ENCODE assay signal across 1 cellular context in the genomic region with DNA sequence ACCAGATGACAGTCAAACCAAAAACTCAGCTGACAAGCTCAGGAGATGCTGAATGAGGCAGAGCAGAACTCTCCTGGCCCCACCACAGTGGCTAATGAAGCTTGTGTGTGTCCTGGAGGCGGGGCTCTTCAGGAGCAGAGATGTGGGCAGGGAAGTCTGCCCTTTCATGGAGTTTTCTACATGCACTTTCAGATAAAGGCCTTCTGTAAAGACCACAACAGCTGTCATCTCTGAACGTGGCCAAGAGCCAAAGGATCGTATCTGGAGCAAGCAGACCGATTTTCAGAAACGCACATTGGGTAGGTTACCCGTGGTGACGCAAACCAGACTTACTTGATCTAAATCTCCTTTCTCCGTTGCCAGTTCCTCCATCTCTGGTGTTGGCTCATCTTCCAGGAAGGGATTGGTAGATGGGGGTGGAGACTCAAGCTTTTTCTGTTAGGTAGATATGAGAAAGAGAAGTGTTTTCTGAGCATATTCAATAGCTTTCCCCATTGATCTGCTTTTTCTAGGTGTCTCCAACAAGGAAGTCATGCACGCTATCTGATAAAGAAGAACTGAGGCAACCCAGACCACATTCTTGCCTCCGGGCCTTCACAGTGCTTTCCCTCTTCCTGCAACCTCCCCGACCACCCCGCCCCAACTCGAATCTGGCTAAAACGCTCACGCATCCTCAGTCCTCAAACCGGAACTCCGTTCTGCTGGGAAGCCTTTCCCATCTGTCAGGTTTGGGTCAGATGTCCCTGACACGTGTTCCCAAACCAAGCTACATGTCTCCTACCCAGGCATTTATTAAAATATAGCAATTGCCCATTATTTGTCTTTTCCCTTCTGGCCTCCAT.
TF ChIP-seq lines count a peak whose summit lies in the region.

No MANE protein-coding gene starts in this region.

TF ChIP-seq in K562, 482 proteins besides CTCF, POLR2A, EP300 and RAD21 (continued from another document and continues in another):
- TF ChIP-seq HMGN3 (IDR thresholded peaks at IDR 0.05; ENCODE audit: borderline replicate concordance, extremely low read depth, insufficient read length, low read depth, low read length) (peak; percentile 87), ZNF140 (CRISPR knock-in tag; IDR thresholded peaks at IDR 0.05) (no peak), ZNF766 (CRISPR knock-in tag; conservative IDR thresholded peaks at IDR 0.05) (peak; percentile 94), TFAM (CRISPR knock-in tag; conservative IDR thresholded peaks at IDR 0.05) (no peak), ELF2 (CRISPR knock-in tag; IDR thresholded peaks at IDR 0.05) (no peak), KAT7 (CRISPR knock-in tag; IDR thresholded peaks at IDR 0.05; ENCODE audit: borderline replicate concordance) (no peak), TOE1 (IDR thresholded peaks at IDR 0.05; ENCODE audit: borderline replicate concordance) (peak; percentile 22; the same call in 1 of the 2 replicates), TOE1 (CRISPR knock-in tag; IDR thresholded peaks at IDR 0.05; ENCODE audit: borderline replicate concordance, low read depth) (no peak), KHSRP (IDR thresholded peaks at IDR 0.05) (peak; percentile 59), HDAC1 (IDR thresholded peaks at IDR 0.05) (peak in 1 of 2 experiments; percentile 58; a peak in 2 of 4 replicates), ZSCAN29 (IDR thresholded peaks at IDR 0.05) (no peak), HMG20A (CRISPR knock-in tag; conservative IDR thresholded peaks at IDR 0.05) (no peak), ZKSCAN1 (IDR thresholded peaks at IDR 0.05; ENCODE audit: low read depth, low read length) (0 out of 2 replicates have a peak, but pooled peaks have one; percentile 54), MTA3 (IDR thresholded peaks at IDR 0.05; ENCODE audit: borderline replicate concordance) (peak; percentile 80), SRSF1 (IDR thresholded peaks at IDR 0.05; ENCODE audit: low read depth, low read length) (no peak), ZNF197 (CRISPR knock-in tag; IDR thresholded peaks at IDR 0.05; ENCODE audit: low read depth) (peak; percentile 89), GTF2F1 (IDR thresholded peaks at IDR 0.05; ENCODE audit: low read depth, low read length) (no peak), GATAD2B (IDR thresholded peaks at IDR 0.05; ENCODE audit: borderline replicate concordance) (0 out of 2 replicates have a peak, but pooled peaks have one; percentile 3), ZNF324 (CRISPR knock-in tag; IDR thresholded peaks at IDR 0.05) (no peak), ZNF589 (CRISPR knock-in tag; IDR thresholded peaks at IDR 0.05; ENCODE audit: low read depth) (peak; percentile 97), BCL6 (CRISPR knock-in tag; IDR thresholded peaks at IDR 0.05) (no peak), NFIX (CRISPR knock-in tag; IDR thresholded peaks at IDR 0.05; ENCODE audit: low read depth) (0 out of 2 replicates have a peak, but pooled peaks have one; percentile 6), ZNF668 (CRISPR knock-in tag; IDR thresholded peaks at IDR 0.05) (no peak), CBX1 (IDR thresholded peaks at IDR 0.05; ENCODE audit: low read depth) (no peak), PYGO2 (tag; IDR thresholded peaks at IDR 0.05) (peak; percentile 68; the same call in 1 of the 2 replicates), CC2D1A (IDR thresholded peaks at IDR 0.05) (peak; percentile 96), RCOR1 (IDR thresholded peaks at IDR 0.05; ENCODE audit: borderline replicate concordance in 1 of 2, low read depth in 2 of 2, low read length in 2 of 2) (peak; percentile 75 to 94; a peak in 3 of 4 replicates), KDM4B (IDR thresholded peaks at IDR 0.05; ENCODE audit: borderline replicate concordance in 2 of 2, low read depth in 1 of 2) (no peak), CCNT2 (IDR thresholded peaks at IDR 0.05; ENCODE audit: borderline replicate concordance, extremely low read depth, insufficient read length, low read depth, low read length) (peak; percentile 97), ETV1 (tag; conservative IDR thresholded peaks at IDR 0.05; ENCODE audit: low read depth) (peak; percentile 28; the same call in 1 of the 2 replicates), ZNF57 (CRISPR knock-in tag; IDR thresholded peaks at IDR 0.05) (no peak), HLTF (IDR thresholded peaks at IDR 0.05) (no peak), ZNF354B (CRISPR knock-in tag; IDR thresholded peaks at IDR 0.05) (no peak), CBFB (CRISPR knock-in tag; IDR thresholded peaks at IDR 0.05) (peak; percentile 89), SP1 (CRISPR knock-in tag; IDR thresholded peaks at IDR 0.05) (peak; percentile 53)
- TF ChIP-seq, protein P1, sequence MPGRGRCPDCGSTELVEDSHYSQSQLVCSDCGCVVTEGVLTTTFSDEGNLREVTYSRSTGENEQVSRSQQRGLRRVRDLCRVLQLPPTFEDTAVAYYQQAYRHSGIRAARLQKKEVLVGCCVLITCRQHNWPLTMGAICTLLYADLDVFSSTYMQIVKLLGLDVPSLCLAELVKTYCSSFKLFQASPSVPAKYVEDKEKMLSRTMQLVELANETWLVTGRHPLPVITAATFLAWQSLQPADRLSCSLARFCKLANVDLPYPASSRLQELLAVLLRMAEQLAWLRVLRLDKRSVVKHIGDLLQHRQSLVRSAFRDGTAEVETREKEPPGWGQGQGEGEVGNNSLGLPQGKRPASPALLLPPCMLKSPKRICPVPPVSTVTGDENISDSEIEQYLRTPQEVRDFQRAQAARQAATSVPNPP (IDR thresholded peaks at IDR 0.05; ENCODE audit: borderline replicate concordance, insufficient read depth, insufficient read length) = no peak
- TF ChIP-seq, protein P2, sequence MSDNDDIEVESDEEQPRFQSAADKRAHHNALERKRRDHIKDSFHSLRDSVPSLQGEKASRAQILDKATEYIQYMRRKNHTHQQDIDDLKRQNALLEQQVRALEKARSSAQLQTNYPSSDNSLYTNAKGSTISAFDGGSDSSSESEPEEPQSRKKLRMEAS (CRISPR knock-in tag; IDR thresholded peaks at IDR 0.05) = peak; percentile 57
- TF ChIP-seq, protein P3, sequence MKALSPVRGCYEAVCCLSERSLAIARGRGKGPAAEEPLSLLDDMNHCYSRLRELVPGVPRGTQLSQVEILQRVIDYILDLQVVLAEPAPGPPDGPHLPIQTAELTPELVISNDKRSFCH (CRISPR knock-in tag; IDR thresholded peaks at IDR 0.05) = no peak
- TF ChIP-seq, protein P3 (tag; IDR thresholded peaks at IDR 0.05) = no peak
- TF ChIP-seq, protein P4, sequence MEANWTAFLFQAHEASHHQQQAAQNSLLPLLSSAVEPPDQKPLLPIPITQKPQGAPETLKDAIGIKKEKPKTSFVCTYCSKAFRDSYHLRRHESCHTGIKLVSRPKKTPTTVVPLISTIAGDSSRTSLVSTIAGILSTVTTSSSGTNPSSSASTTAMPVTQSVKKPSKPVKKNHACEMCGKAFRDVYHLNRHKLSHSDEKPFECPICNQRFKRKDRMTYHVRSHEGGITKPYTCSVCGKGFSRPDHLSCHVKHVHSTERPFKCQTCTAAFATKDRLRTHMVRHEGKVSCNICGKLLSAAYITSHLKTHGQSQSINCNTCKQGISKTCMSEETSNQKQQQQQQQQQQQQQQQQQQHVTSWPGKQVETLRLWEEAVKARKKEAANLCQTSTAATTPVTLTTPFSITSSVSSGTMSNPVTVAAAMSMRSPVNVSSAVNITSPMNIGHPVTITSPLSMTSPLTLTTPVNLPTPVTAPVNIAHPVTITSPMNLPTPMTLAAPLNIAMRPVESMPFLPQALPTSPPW (CRISPR knock-in tag; IDR thresholded peaks at IDR 0.05) = peak; percentile 74
- TF ChIP-seq, protein P5, sequence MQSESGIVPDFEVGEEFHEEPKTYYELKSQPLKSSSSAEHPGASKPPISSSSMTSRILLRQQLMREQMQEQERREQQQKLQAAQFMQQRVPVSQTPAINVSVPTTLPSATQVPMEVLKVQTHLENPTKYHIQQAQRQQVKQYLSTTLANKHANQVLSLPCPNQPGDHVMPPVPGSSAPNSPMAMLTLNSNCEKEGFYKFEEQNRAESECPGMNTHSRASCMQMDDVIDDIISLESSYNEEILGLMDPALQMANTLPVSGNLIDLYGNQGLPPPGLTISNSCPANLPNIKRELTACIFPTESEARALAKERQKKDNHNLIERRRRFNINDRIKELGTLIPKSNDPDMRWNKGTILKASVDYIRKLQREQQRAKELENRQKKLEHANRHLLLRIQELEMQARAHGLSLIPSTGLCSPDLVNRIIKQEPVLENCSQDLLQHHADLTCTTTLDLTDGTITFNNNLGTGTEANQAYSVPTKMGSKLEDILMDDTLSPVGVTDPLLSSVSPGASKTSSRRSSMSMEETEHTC (IDR thresholded peaks at IDR 0.05) = no peak
- TF ChIP-seq, protein P6, sequence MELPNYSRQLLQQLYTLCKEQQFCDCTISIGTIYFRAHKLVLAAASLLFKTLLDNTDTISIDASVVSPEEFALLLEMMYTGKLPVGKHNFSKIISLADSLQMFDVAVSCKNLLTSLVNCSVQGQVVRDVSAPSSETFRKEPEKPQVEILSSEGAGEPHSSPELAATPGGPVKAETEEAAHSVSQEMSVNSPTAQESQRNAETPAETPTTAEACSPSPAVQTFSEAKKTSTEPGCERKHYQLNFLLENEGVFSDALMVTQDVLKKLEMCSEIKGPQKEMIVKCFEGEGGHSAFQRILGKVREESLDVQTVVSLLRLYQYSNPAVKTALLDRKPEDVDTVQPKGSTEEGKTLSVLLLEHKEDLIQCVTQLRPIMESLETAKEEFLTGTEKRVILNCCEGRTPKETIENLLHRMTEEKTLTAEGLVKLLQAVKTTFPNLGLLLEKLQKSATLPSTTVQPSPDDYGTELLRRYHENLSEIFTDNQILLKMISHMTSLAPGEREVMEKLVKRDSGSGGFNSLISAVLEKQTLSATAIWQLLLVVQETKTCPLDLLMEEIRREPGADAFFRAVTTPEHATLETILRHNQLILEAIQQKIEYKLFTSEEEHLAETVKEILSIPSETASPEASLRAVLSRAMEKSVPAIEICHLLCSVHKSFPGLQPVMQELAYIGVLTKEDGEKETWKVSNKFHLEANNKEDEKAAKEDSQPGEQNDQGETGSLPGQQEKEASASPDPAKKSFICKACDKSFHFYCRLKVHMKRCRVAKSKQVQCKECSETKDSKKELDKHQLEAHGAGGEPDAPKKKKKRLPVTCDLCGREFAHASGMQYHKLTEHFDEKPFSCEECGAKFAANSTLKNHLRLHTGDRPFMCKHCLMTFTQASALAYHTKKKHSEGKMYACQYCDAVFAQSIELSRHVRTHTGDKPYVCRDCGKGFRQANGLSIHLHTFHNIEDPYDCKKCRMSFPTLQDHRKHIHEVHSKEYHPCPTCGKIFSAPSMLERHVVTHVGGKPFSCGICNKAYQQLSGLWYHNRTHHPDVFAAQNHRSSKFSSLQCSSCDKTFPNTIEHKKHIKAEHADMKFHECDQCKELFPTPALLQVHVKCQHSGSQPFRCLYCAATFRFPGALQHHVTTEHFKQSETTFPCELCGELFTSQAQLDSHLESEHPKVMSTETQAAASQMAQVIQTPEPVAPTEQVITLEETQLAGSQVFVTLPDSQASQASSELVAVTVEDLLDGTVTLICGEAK (IDR thresholded peaks at IDR 0.05) = no peak
- TF ChIP-seq, protein P6 (CRISPR knock-in tag; IDR thresholded peaks at IDR 0.05) = no peak
- TF ChIP-seq, protein P7, sequence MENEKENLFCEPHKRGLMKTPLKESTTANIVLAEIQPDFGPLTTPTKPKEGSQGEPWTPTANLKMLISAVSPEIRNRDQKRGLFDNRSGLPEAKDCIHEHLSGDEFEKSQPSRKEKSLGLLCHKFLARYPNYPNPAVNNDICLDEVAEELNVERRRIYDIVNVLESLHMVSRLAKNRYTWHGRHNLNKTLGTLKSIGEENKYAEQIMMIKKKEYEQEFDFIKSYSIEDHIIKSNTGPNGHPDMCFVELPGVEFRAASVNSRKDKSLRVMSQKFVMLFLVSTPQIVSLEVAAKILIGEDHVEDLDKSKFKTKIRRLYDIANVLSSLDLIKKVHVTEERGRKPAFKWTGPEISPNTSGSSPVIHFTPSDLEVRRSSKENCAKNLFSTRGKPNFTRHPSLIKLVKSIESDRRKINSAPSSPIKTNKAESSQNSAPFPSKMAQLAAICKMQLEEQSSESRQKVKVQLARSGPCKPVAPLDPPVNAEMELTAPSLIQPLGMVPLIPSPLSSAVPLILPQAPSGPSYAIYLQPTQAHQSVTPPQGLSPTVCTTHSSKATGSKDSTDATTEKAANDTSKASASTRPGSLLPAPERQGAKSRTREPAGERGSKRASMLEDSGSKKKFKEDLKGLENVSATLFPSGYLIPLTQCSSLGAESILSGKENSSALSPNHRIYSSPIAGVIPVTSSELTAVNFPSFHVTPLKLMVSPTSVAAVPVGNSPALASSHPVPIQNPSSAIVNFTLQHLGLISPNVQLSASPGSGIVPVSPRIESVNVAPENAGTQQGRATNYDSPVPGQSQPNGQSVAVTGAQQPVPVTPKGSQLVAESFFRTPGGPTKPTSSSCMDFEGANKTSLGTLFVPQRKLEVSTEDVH (IDR thresholded peaks at IDR 0.05; ENCODE audit: low read depth, partially characterized antibody) = no peak
- TF ChIP-seq, protein P8, sequence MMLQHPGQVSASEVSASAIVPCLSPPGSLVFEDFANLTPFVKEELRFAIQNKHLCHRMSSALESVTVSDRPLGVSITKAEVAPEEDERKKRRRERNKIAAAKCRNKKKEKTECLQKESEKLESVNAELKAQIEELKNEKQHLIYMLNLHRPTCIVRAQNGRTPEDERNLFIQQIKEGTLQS (IDR thresholded peaks at IDR 0.05) = peak; percentile 95
- TF ChIP-seq, protein P8 (CRISPR knock-in tag; conservative IDR thresholded peaks at IDR 0.05) = 0 out of 2 replicates have a peak, but pooled peaks have one; percentile 27
